ENCODE assay signal across 25 cellular contexts in genomic region chrX:6363193-6363592, GRCh38.
DNase-seq lines count a peak whose midpoint lies in the region; ATAC-seq, FAIRE-seq and TF ChIP-seq lines count a peak whose summit lies in the region.
"Had no signal": no experiment of that assay in that cellular context is flagged by ENCODE, and none has a peak within 500 bp of the region (broad histone marks: within the 10 kb centered on the region; RNA-seq: fewer than 3 reads in every experiment).

No MANE protein-coding gene starts in this region.

- no peaks in the 10 kb centered on the region for H3K27me3 ChIP-seq in heart right ventricle
- H3K27me3 ChIP-seq: BE2C, SJSA1, upper lobe of right lung had no signal

- H3K36me3 ChIP-seq in heart right ventricle = no peaks in the 10 kb centered on the region
- H3K36me3 ChIP-seq: BE2C, prostate gland, SJSA1, upper lobe of right lung had no signal

- no peak for DNase-seq in GM19239 (ENCODE audit: insufficient read length, low spot score)
- no peak for DNase-seq in LNCaP clone FGC (ENCODE audit: low read depth)
- DNase-seq in AML-193 (lab: John Stamatoyannopoulos, UW) = no peak
- no peak for DNase-seq in heart right ventricle
- DNase-seq in 8988T = no peak
- DNase-seq: activated CD8-positive, alpha-beta memory T cell treated with anti-CD3 and anti-CD28 coated beads for 24 hours; activated T-cell treated with anti-CD3 and anti-CD28 coated beads, Interleukin-2, amount 50 U/mL, for 72 hours; BE2C; MV-4-11; naive thymus-derived CD4-positive, alpha-beta T cell; NCI-H2081 treated with DMSO at 0.1 percent for 48 hours; small intestine; stimulated activated CD4-positive, alpha-beta T cell treated with anti-CD3 and anti-CD28 coated beads, Interleukin-4, amount 100 ng/mL, for 24 hours; T1000; upper lobe of right lung had no signal

- H3K4me3 Mint-ChIP-seq in brain (no peak overlapping the region), nephron (no peak overlapping the region)
- H3K4me3 Mint-ChIP-seq: activated T-cell treated with anti-CD3 and anti-CD28 coated beads, Interleukin-2, amount 50 U/mL, for 72 hours; memory B cell; naive thymus-derived CD4-positive, alpha-beta T cell had no signal

- H3K36me3 Mint-ChIP-seq in brain (no peaks in the 10 kb centered on the region), nephron (ENCODE audit: low read depth) (no peaks in the 10 kb centered on the region)
- H3K36me3 Mint-ChIP-seq: activated naive CD4-positive, alpha-beta T cell treated with anti-CD3 and anti-CD28 coated beads, Interleukin-2, amount 50 U/mL, for 72 hours; memory B cell; naive thymus-derived CD4-positive, alpha-beta T cell had no signal

- H3K4me1 Mint-ChIP-seq in brain = no peaks in the 10 kb centered on the region
- H3K4me1 Mint-ChIP-seq in nephron = no peaks in the 10 kb centered on the region
- H3K4me1 Mint-ChIP-seq: memory B cell; naive thymus-derived CD4-positive, alpha-beta T cell had no signal

- H3K27ac ChIP-seq in heart right ventricle = no peak overlapping the region
- H3K27ac ChIP-seq: coronary artery, HL-60, prostate gland, SJSA1, upper lobe of right lung had no signal

- 47 to 55% methylated on average over 4 of the region's 4 CpGs for WGBS in heart right ventricle, 2 donors

- FAIRE-seq in GM19239 (lab: Jason Lieb, UNC) = peak; percentile 23
- FAIRE-seq: keratinocyte, small intestine had no signal

- H3K9me3 Mint-ChIP-seq in brain (peaks cover 0 to 6% (median 4%) of the 10 kb centered on the region in 5 experiments), nephron (no peaks in the 10 kb centered on the region)
- H3K9me3 Mint-ChIP-seq: memory B cell had no signal

- no peaks in the 10 kb centered on the region for H3K4me1 ChIP-seq in heart right ventricle
- H3K4me1 ChIP-seq: BE2C, prostate gland, SJSA1, upper lobe of right lung had no signal

- intact Hi-C loops in heart right ventricle (cut with DNase I) = no loop called here

- 0 out of 2 replicates have a peak, but pooled peaks have one; percentile 18 for TF ChIP-seq CTCF in LNCaP clone FGC (IDR thresholded peaks at IDR 0.05; ENCODE audit: control insufficient read depth, extremely low read depth, insufficient read depth)
- peak; percentile 46 to 59 for TF ChIP-seq CTCF in brain (conservative IDR thresholded peaks at IDR 0.05)
- peak; percentile 40 to 53 (median 53) for TF ChIP-seq CTCF in nephron (IDR thresholded peaks at IDR 0.05; ENCODE audit: unreplicated experiment in 3 of 3)
- peak in 1 of 9 donors; percentile 9 for TF ChIP-seq CTCF in heart right ventricle (IDR thresholded peaks at IDR 0.05)

- H3K9me3 ChIP-seq in heart right ventricle = peaks cover 0 to 6% (median 0%) of the 10 kb centered on the region in 11 donors
- H3K9me3 ChIP-seq: BE2C, prostate gland, SJSA1, upper lobe of right lung had no signal

- H3K4me3 ChIP-seq in LNCaP clone FGC (ENCODE audit: low read depth, low read length) (no peak overlapping the region), heart right ventricle (no peak overlapping the region)
- H3K4me3 ChIP-seq: coronary artery, prostate gland, SJSA1, upper lobe of right lung had no signal

- H3K27ac Mint-ChIP-seq in brain (no peak overlapping the region), nephron (no peak overlapping the region)
- H3K27ac Mint-ChIP-seq: activated naive CD4-positive, alpha-beta T cell treated with anti-CD3 and anti-CD28 coated beads, Interleukin-2, amount 50 U/mL, for 72 hours; activated T-cell treated with anti-CD3 and anti-CD28 coated beads, Interleukin-2, amount 50 U/mL, for 72 hours; memory B cell; naive thymus-derived CD4-positive, alpha-beta T cell had no signal

- no peak for ATAC-seq in heart right ventricle
- ATAC-seq: activated CD4-positive, CD25-positive, alpha-beta regulatory T cell treated with anti-CD3 and anti-CD28 coated beads, Interleukin-2, amount 50 U/mL, for 24 hours; activated naive CD4-positive, alpha-beta T cell treated with anti-CD3 and anti-CD28 coated beads, Interleukin-2, amount 50 U/mL, for 72 hours; activated T-cell treated with anti-CD3 and anti-CD28 coated beads, Interleukin-2, amount 50 U/mL, for 72 hours; naive thymus-derived CD4-positive, alpha-beta T cell; upper lobe of right lung had no signal

- H3K27me3 Mint-ChIP-seq in brain = peaks cover 2% of the 10 kb centered on the region
- no peaks in the 10 kb centered on the region for H3K27me3 Mint-ChIP-seq in nephron (ENCODE audit: low read depth)
- H3K27me3 Mint-ChIP-seq: naive thymus-derived CD4-positive, alpha-beta T cell had no signal
